1 cellular context compared by ENCODE assay signal in the genomic region with DNA sequence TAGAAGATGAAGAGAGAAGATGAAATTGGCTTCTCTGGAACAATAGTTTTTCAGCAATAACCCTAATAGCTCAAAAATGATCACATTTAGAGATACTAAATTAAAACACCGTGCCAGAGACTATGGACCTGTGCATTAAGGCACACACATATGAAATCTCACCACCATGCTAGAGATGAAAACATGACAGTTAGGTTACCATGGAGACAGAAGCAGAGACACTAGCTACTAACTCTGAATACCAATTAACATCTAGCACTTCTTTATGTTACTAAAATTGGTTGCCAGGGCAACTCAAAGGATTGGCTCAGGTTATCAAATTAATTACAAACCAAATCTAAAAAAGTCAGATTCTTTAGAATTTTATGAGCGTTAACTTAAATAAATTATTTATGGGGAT.
TF ChIP-seq lines count a peak whose summit lies in the region.

No MANE protein-coding gene starts in this region.

TF ChIP-seq in SK-N-SH treated with all-trans-retinoic acid at 6 μM for 48 hours, 23 proteins besides CTCF, POLR2A, EP300 and RAD21 (continued from another document):
- TF ChIP-seq, protein P1, sequence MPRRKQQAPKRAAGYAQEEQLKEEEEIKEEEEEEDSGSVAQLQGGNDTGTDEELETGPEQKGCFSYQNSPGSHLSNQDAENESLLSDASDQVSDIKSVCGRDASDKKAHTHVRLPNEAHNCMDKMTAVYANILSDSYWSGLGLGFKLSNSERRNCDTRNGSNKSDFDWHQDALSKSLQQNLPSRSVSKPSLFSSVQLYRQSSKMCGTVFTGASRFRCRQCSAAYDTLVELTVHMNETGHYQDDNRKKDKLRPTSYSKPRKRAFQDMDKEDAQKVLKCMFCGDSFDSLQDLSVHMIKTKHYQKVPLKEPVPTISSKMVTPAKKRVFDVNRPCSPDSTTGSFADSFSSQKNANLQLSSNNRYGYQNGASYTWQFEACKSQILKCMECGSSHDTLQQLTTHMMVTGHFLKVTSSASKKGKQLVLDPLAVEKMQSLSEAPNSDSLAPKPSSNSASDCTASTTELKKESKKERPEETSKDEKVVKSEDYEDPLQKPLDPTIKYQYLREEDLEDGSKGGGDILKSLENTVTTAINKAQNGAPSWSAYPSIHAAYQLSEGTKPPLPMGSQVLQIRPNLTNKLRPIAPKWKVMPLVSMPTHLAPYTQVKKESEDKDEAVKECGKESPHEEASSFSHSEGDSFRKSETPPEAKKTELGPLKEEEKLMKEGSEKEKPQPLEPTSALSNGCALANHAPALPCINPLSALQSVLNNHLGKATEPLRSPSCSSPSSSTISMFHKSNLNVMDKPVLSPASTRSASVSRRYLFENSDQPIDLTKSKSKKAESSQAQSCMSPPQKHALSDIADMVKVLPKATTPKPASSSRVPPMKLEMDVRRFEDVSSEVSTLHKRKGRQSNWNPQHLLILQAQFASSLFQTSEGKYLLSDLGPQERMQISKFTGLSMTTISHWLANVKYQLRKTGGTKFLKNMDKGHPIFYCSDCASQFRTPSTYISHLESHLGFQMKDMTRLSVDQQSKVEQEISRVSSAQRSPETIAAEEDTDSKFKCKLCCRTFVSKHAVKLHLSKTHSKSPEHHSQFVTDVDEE (CRISPR knock-in tag; IDR thresholded peaks at IDR 0.05): no peak
- TF ChIP-seq CSDC2 (CRISPR knock-in tag; IDR thresholded peaks at IDR 0.05) (no peak), TOX (CRISPR knock-in tag; IDR thresholded peaks at IDR 0.05; ENCODE audit: borderline replicate concordance) (no peak), ZFP30 (CRISPR knock-in tag; IDR thresholded peaks at IDR 0.05) (no peak), ZNF8 (CRISPR knock-in tag; IDR thresholded peaks at IDR 0.05) (no peak), PPARA (CRISPR knock-in tag; IDR thresholded peaks at IDR 0.05; ENCODE audit: borderline replicate concordance) (no peak)
